ENCODE assay signal across 8 cellular contexts in genomic region chr5:69217154-69217731, GRCh38. TPM values are rescaled to one million over a fixed set of nuclear protein-coding genes. Genes with fewer than 3 reads are reported as not detected.
DNase-seq lines count a peak whose midpoint lies in the region; ATAC-seq and TF ChIP-seq lines count a peak whose summit lies in the region.

No MANE protein-coding gene starts in this region.

- ATAC-seq in heart left ventricle (no peak), Right ventricle myocardium inferior (no peak), GM21786 (IDR thresholded peaks at IDR 0.05; ENCODE audit: unreplicated experiment) (no peak)
- peak in 1 of 2 donors; percentile 88 for ATAC-seq in naive thymus-derived CD8-positive, alpha-beta T cell

- H3K9me3 Mint-ChIP-seq in T-helper 1 cell treated with Interleukin-12 subunit alpha and Interleukin-12 subunit beta and Interleukin-4 antibody, amounts not matched to agents 30 μg/mL and 1 μg/mL, for 36 hours: no peaks in the 10 kb centered on the region
- no peaks in the 10 kb centered on the region for H3K9me3 Mint-ChIP-seq in naive thymus-derived CD8-positive, alpha-beta T cell

- in situ Hi-C loops in transverse colon (cut with MboI; ENCODE audit: low pct_ligation_motif_present in 1 of 4, low pct_unique_long_range_greater_than_20kb in 1 of 4, low sequenced_read_pairs in 3 of 4) (no loop called here), ACHN (cut with HindIII; ENCODE audit: low pct_ligation_motif_present, low pct_unique_long_range_greater_than_20kb, low sequenced_read_pairs) (no loop called here)

- H3K27ac Mint-ChIP-seq in T-helper 1 cell treated with Interleukin-12 subunit alpha and Interleukin-12 subunit beta and Interleukin-4 antibody, amounts not matched to agents 30 μg/mL and 1 μg/mL, for 36 hours: peak overlapping the region; percentile 97
- peak overlapping the region; percentile 96 to 100 (median 99) for H3K27ac Mint-ChIP-seq in naive thymus-derived CD8-positive, alpha-beta T cell

- TF ChIP-seq EP300 in transverse colon (IDR thresholded peaks at IDR 0.05; ENCODE audit: low read depth): no peak

- WGBS in heart left ventricle, 4 donors: 22 to 24% (median 24%) methylated on average over 15 of the region's 15 CpGs
- 12 to 15% methylated on average over 13 to 15 of the region's 15 CpGs for WGBS in transverse colon (ENCODE audit: low coverage in 1 of 2), 2 donors

- TF ChIP-seq POLR2A in heart left ventricle (IDR thresholded peaks at IDR 0.05) (no peak), transverse colon (IDR thresholded peaks at IDR 0.05) (no peak)

- H3K27me3 Mint-ChIP-seq in T-helper 1 cell treated with Interleukin-12 subunit alpha and Interleukin-12 subunit beta and Interleukin-4 antibody, amounts not matched to agents 30 μg/mL and 1 μg/mL, for 36 hours (ENCODE audit: low read depth): no peaks in the 10 kb centered on the region
- no peaks in the 10 kb centered on the region for H3K27me3 Mint-ChIP-seq in naive thymus-derived CD8-positive, alpha-beta T cell

- H3K4me3 ChIP-seq in heart left ventricle: peak overlapping the region; percentile 58 to 100 (median 94)
- H3K4me3 ChIP-seq in colonic mucosa: peak overlapping the region; percentile 72
- peak overlapping the region in 3 of 4 donors; percentile 79 to 98 (median 93) for H3K4me3 ChIP-seq in transverse colon

- POLR2A ChIA-PET in naive thymus-derived CD8-positive, alpha-beta T cell (lab: Charles Lee): interaction anchor here (0.6 to 4.0 kb wide), 5 partner anchors 18 to 603 kb away, joined by 3 to 38 read pairs (median 4); partner anchors contain the start of genes CCNB1 and CDK7

- peaks cover 0 to 4% (median 0%) of the 10 kb centered on the region in 9 donors for H3K36me3 ChIP-seq in heart left ventricle
- no peaks in the 10 kb centered on the region for H3K36me3 ChIP-seq in colonic mucosa
- H3K36me3 ChIP-seq in transverse colon: no peaks in the 10 kb centered on the region

- TF ChIP-seq CTCF in heart left ventricle (IDR thresholded peaks at IDR 0.05) (no peak), colonic mucosa (IDR thresholded peaks at IDR 0.05) (no peak), transverse colon (IDR thresholded peaks at IDR 0.05) (no peak)

- DNase-seq in heart left ventricle (no peak), Right ventricle myocardium inferior (ENCODE audit: missing footprints) (no peak), colonic mucosa (no peak), transverse colon (peak; percentile 99), ACHN (no peak)
- DNase-seq in naive thymus-derived CD8-positive, alpha-beta T cell: peak in 4 of 10 donors; percentile 92 to 97 (median 94)

- peak overlapping the region in 1 of 2 donors; percentile 89 for H3K9ac ChIP-seq in colonic mucosa (ENCODE audit: low read depth in 2 of 2, low read length in 2 of 2)

- intact Hi-C loops in heart left ventricle (cut with DNase I): loop anchor here in 4 of 10 donors (1.0 to 10.0 kb wide), 6 partner anchors 17 to 125 kb away; partner anchors contain the start of genes CCNB1 (in 2 of the 4), SLC30A5 (in 2 of the 4), CCDC125 (in 1 of the 4) and CDK7 (in 1 of the 4)
- intact Hi-C loops in Right ventricle myocardium inferior (cut with DNase I): no loop called here
- intact Hi-C loops in colonic mucosa (cut with DNase I): loop anchor here (10.0 kb wide), 1 partner anchor 52 kb away; the partner anchor contains the start of gene CCNB1
- intact Hi-C loops in transverse colon (cut with DNase I; ENCODE audit: low total_unique reads): no loop called here

- H3K27ac ChIP-seq in heart left ventricle (peak overlapping the region; percentile 93 to 99 (median 98)), colonic mucosa (peak overlapping the region; percentile 93), transverse colon (peak overlapping the region; percentile 94 to 98 (median 97))

- H3K27me3 ChIP-seq in heart left ventricle: no peaks in the 10 kb centered on the region
- no peaks in the 10 kb centered on the region for H3K27me3 ChIP-seq in colonic mucosa
- no peaks in the 10 kb centered on the region for H3K27me3 ChIP-seq in transverse colon

- peaks cover 18% of the 10 kb centered on the region for H3K4me1 Mint-ChIP-seq in T-helper 1 cell treated with Interleukin-12 subunit alpha and Interleukin-12 subunit beta and Interleukin-4 antibody, amounts not matched to agents 30 μg/mL and 1 μg/mL, for 36 hours (ENCODE audit: low read depth)
- peaks cover 4 to 28% (median 16%) of the 10 kb centered on the region in 4 donors for H3K4me1 Mint-ChIP-seq in naive thymus-derived CD8-positive, alpha-beta T cell

- peaks cover 9% of the 10 kb centered on the region for H3K36me3 Mint-ChIP-seq in T-helper 1 cell treated with Interleukin-12 subunit alpha and Interleukin-12 subunit beta and Interleukin-4 antibody, amounts not matched to agents 30 μg/mL and 1 μg/mL, for 36 hours (ENCODE audit: low read depth)
- peaks cover 0 to 10% (median 2%) of the 10 kb centered on the region in 3 donors for H3K36me3 Mint-ChIP-seq in naive thymus-derived CD8-positive, alpha-beta T cell

- H3K9me3 ChIP-seq in heart left ventricle: no peaks in the 10 kb centered on the region
- H3K9me3 ChIP-seq in colonic mucosa: no peaks in the 10 kb centered on the region
- H3K9me3 ChIP-seq in transverse colon: no peaks in the 10 kb centered on the region

- H3K4me1 ChIP-seq in heart left ventricle (peaks cover 0 to 27% (median 11%) of the 10 kb centered on the region in 12 donors), colonic mucosa (peaks cover 8% of the 10 kb centered on the region), transverse colon (peaks cover 3 to 17% (median 11%) of the 10 kb centered on the region in 4 donors)

- H3K4me3 Mint-ChIP-seq in T-helper 1 cell treated with Interleukin-12 subunit alpha and Interleukin-12 subunit beta and Interleukin-4 antibody, amounts not matched to agents 30 μg/mL and 1 μg/mL, for 36 hours: peak overlapping the region; percentile 96
- peak overlapping the region; percentile 96 to 100 (median 98) for H3K4me3 Mint-ChIP-seq in naive thymus-derived CD8-positive, alpha-beta T cell

RNA-seq across cellular contexts. Expression of gene CDK7, which starts 17.4 kb away (rescaled TPM):
- total RNA-seq in heart left ventricle: 10 to 100 TPM in 7 of 9 donors, 1 to 10 TPM in 2; 9.6 to 23.1 (median 14.5) TPM
- 10 to 100 TPM; 11.6 to 21.1 TPM for polyA plus RNA-seq in heart left ventricle
- total RNA-seq in Right ventricle myocardium inferior: 10.5 TPM
- 10 to 100 TPM; 21.9 to 35.4 TPM for total RNA-seq in colonic mucosa
- 10 to 100 TPM; 20.6 to 25.4 TPM for total RNA-seq in naive thymus-derived CD8-positive, alpha-beta T cell
- 10 to 100 TPM; 18.2 to 20.8 (median 19.4) TPM for polyA plus RNA-seq in naive thymus-derived CD8-positive, alpha-beta T cell
- total RNA-seq in transverse colon: 10 to 100 TPM; 10.8 to 61.7 (median 21.4) TPM

RNA-seq across cellular contexts. Expression of gene CENPH, which starts 27.9 kb away (rescaled TPM):
- total RNA-seq in heart left ventricle (1 to 10 TPM; 1.1 to 6.9 (median 2.7) TPM), Right ventricle myocardium inferior (3.6 TPM), colonic mucosa (10 to 100 TPM in 1 of 2 donors, 1 to 10 TPM in 1; 5.9 to 13.9 TPM), transverse colon (1 to 10 TPM in 2 of 4 donors, not detected in 2; 1.2 to 4.4 TPM)
- 1 to 10 TPM; 2.0 to 3.8 TPM for polyA plus RNA-seq in heart left ventricle
- total RNA-seq in naive thymus-derived CD8-positive, alpha-beta T cell: 1 to 10 TPM; 8.3 to 9.7 TPM
- polyA plus RNA-seq in naive thymus-derived CD8-positive, alpha-beta T cell: 10 to 100 TPM in 2 of 3 donors, 1 to 10 TPM in 1; 8.2 to 10.7 (median 10.1) TPM

RNA-seq across cellular contexts. Expression of gene CCNB1, which starts 50.3 kb away (rescaled TPM):
- total RNA-seq in heart left ventricle (10 to 100 TPM in 1 of 9 donors, 1 to 10 TPM in 8; 1.3 to 22.9 (median 3.8) TPM), Right ventricle myocardium inferior (3.5 TPM), colonic mucosa (100 to 1,000 TPM in 1 of 2 donors, 10 to 100 TPM in 1; 43.1 to 189 TPM), transverse colon (10 to 100 TPM in 1 of 4 donors, 1 to 10 TPM in 3; 2.2 to 16.9 (median 6.3) TPM)
- 1 to 10 TPM; 1.4 to 3.6 TPM for polyA plus RNA-seq in heart left ventricle
- 1 to 10 TPM; 3.0 to 4.6 TPM for total RNA-seq in naive thymus-derived CD8-positive, alpha-beta T cell
- 1 to 10 TPM; 1.7 to 3.0 (median 2.2) TPM for polyA plus RNA-seq in naive thymus-derived CD8-positive, alpha-beta T cell
